ENCODE assay signal across 18 cellular contexts in the genomic region with DNA sequence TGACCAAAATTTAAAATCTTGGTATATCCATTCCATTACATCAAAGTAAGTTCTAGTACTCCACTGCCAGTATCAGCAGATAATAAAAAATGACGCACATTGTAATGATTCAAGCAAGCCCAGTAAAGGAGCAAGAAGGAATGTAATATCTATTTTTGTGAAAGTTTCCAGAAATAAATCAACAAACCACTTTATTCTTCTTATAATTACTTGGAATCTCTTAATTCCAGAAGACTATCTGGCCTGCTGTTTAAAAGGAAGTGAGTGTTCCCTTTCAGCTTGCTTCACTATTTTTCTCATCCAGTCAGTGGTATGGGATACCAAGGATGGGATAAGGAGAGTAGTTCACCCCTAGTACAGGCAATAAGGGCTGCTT. TPM values are rescaled to one million over a fixed set of nuclear protein-coding genes. Genes with fewer than 3 reads are reported as not detected.
DNase-seq lines count a peak whose midpoint lies in the region; ATAC-seq, FAIRE-seq and TF ChIP-seq lines count a peak whose summit lies in the region.
"Had no signal": no experiment of that assay in that cellular context is flagged by ENCODE, and none has a peak within 500 bp of the region (broad histone marks: within the 10 kb centered on the region; RNA-seq: fewer than 3 reads in every experiment).

No MANE protein-coding gene starts in this region.

- no peak overlapping the region for H3K4ac ChIP-seq in neuronal stem cell (ENCODE audit: low read length)

- H3K9ac ChIP-seq in neuronal stem cell (ENCODE audit: low read depth, low read length, poor library complexity): no peak overlapping the region

- H3K4me1 ChIP-seq in neuronal stem cell (ENCODE audit: control insufficient read depth in 2 of 2, insufficient read depth in 1 of 2, low read depth in 1 of 2, low read length in 2 of 2): peaks cover 0 to 19% of the 10 kb centered on the region in 2 donors
- H3K4me1 ChIP-seq: colonic mucosa had no signal

- peak; percentile 30 for ATAC-seq in Right ventricle myocardium inferior
- ATAC-seq in Right ventricle myocardium superior (ENCODE audit: poor library complexity): peak; percentile 32
- ATAC-seq in HG02870 (IDR thresholded peaks at IDR 0.05; ENCODE audit: unreplicated experiment): no peak
- ATAC-seq: esophagus mucosa, Panc1 had no signal

- no peak overlapping the region for H3K27ac ChIP-seq in neuronal stem cell (replicated peaks; ENCODE audit: low read length)
- H3K27ac ChIP-seq: 22Rv1, colonic mucosa had no signal

- no peak overlapping the region for H3K23ac ChIP-seq in neuronal stem cell (ENCODE audit: low read depth, low read length, poor library complexity)

- no CpG with 5 or more reads among the region's 1 CpG for WGBS in neuronal stem cell (ENCODE audit: extremely low coverage in 2 of 2, insufficient read length in 2 of 2, insufficient replicate concordance in 1 of 2), 2 donors

- DNase-seq in Right ventricle myocardium inferior (ENCODE audit: missing footprints): no peak
- no peak for DNase-seq in cardiac septum (ENCODE audit: low spot score)
- DNase-seq in Right ventricle myocardium superior: no peak
- no peak for DNase-seq in neuronal stem cell (ENCODE audit: low spot score)
- no peak for DNase-seq in erythroblast (lab: John Stamatoyannopoulos, UW)
- no peak for DNase-seq in GM19239 (ENCODE audit: insufficient read length, low spot score)
- no peak for DNase-seq in DMS53 treated with DMSO at 0.1 percent for 48 hours (lab: John Stamatoyannopoulos, UW; ENCODE audit: unreplicated experiment)
- DNase-seq: activated CD4-positive, alpha-beta T cell treated with anti-CD3 and anti-CD28 coated beads for 1 hour; activated T-cell treated with anti-CD3 and anti-CD28 coated beads for 4 hours; colonic mucosa; COR-L47; GOT3; NCI-H146; NCI-H524 had no signal

- H3K4me3 ChIP-seq in neuronal stem cell (ENCODE audit: low read length in 2 of 2): no peak overlapping the region
- H3K4me3 ChIP-seq: colonic mucosa had no signal

- no peak overlapping the region for H3K18ac ChIP-seq in neuronal stem cell (ENCODE audit: low read length)

- H2BK120ac ChIP-seq in neuronal stem cell (ENCODE audit: low read depth, low read length): no peak overlapping the region

- TF ChIP-seq POLR2A in erythroblast (IDR thresholded peaks at IDR 0.05; ENCODE audit: low read length): no peak

- H2AFZ ChIP-seq in neuronal stem cell (ENCODE audit: low read length): peak overlapping the region; percentile 27

- H3K14ac ChIP-seq in neuronal stem cell (ENCODE audit: low read length): no peak overlapping the region

- H4K91ac ChIP-seq in neuronal stem cell (ENCODE audit: low read depth, low read length, poor library complexity): no peak overlapping the region

- H2AK5ac ChIP-seq in neuronal stem cell (ENCODE audit: low read depth, low read length): no peak overlapping the region

- H2BK15ac ChIP-seq in neuronal stem cell (ENCODE audit: low read length): no peak overlapping the region

- no peak overlapping the region for H2BK5ac ChIP-seq in neuronal stem cell (ENCODE audit: low read length)

- H4K8ac ChIP-seq in neuronal stem cell (ENCODE audit: low read depth, low read length): no peak overlapping the region

- H3K36me3 ChIP-seq in neuronal stem cell (replicated peaks in 1 of 2; ENCODE audit: control insufficient read depth in 2 of 2, insufficient read depth in 2 of 2, low read length in 2 of 2): no peaks in the 10 kb centered on the region
- H3K36me3 ChIP-seq: colonic mucosa had no signal

- no peaks in the 10 kb centered on the region for H3K79me1 ChIP-seq in neuronal stem cell (ENCODE audit: low read depth, low read length)

- H3K4me2 ChIP-seq in neuronal stem cell (ENCODE audit: insufficient read depth, low read length, poor library complexity, severe bottlenecking): no peak overlapping the region

- no peak overlapping the region for H2BK12ac ChIP-seq in neuronal stem cell (ENCODE audit: low read length)

- peaks cover 0 to 10% of the 10 kb centered on the region in 2 donors for H3K9me3 ChIP-seq in neuronal stem cell (replicated peaks in 1 of 2; ENCODE audit: control insufficient read depth in 2 of 2, insufficient read depth in 1 of 2, low read depth in 1 of 2, low read length in 2 of 2)
- H3K9me3 ChIP-seq: colonic mucosa had no signal

- intact Hi-C loops in Right ventricle myocardium inferior (cut with DNase I): no loop called here
- intact Hi-C loops in cardiac septum (cut with DNase I): no loop called here
- intact Hi-C loops in Right ventricle myocardium superior (cut with DNase I): no loop called here

- FAIRE-seq in GM19239 (lab: Jason Lieb, UNC): no peak

- no peaks in the 10 kb centered on the region for H3K27me3 ChIP-seq in neuronal stem cell (ENCODE audit: control insufficient read depth in 3 of 3, insufficient read depth in 3 of 3, low read depth in 1 of 3, low read length in 3 of 3)
- H3K27me3 ChIP-seq: colonic mucosa had no signal

RNA-seq across cellular contexts. Expression of gene DSE, which starts 42.2 kb away (rescaled TPM):
- total RNA-seq in Right ventricle myocardium inferior (11.6 TPM), cardiac septum (14.3 TPM), Right ventricle myocardium superior (10.2 TPM)
- 15.0 TPM for polyA plus RNA-seq in neuronal stem cell (2013, experiment 1 of 2)
- 15.2 TPM for polyA plus RNA-seq in neuronal stem cell (2013, experiment 2 of 2)

RNA-seq across cellular contexts. Expression of gene TSPYL1, which starts 48.8 kb away (rescaled TPM):
- total RNA-seq in Right ventricle myocardium inferior: 80.6 TPM
- total RNA-seq in cardiac septum: 125 TPM
- total RNA-seq in Right ventricle myocardium superior: 70.3 TPM
- polyA plus RNA-seq in neuronal stem cell (2013, experiment 1 of 2): 47.6 TPM
- 48.1 TPM for polyA plus RNA-seq in neuronal stem cell (2013, experiment 2 of 2)
